8 cellular contexts compared by ENCODE assay signal in genomic region chr14:24113379-24113800, GRCh38. TPM values are rescaled to one million over a fixed set of nuclear protein-coding genes. Genes with fewer than 3 reads are reported as not detected.
DNase-seq lines count a peak whose midpoint lies in the region; TF ChIP-seq lines count a peak whose summit lies in the region.

No MANE protein-coding gene starts in this region.

- peaks cover 14% of the 10 kb centered on the region for H3F3A ChIP-seq in SK-N-SH (replicated peaks; ENCODE audit: insufficient read depth)

- no peaks in the 10 kb centered on the region for H3K9me2 ChIP-seq in SK-N-SH

- H3K27me3 ChIP-seq in SK-N-SH (ENCODE audit: insufficient read depth) (no peaks in the 10 kb centered on the region), rectal smooth muscle tissue (ENCODE audit: control insufficient read depth, insufficient read depth, low read length) (no peaks in the 10 kb centered on the region)

- H3K27ac ChIP-seq in SK-N-SH (ENCODE audit: low read depth in 2 of 2, low read length in 1 of 2) (peak overlapping the region; percentile 97 to 99), rectal smooth muscle tissue (ENCODE audit: low read depth, low read length) (peak overlapping the region; percentile 96)

- H3K36me3 ChIP-seq in SK-N-SH (replicated peaks in 1 of 2; ENCODE audit: control insufficient read depth in 1 of 2, insufficient read depth in 2 of 2, low read length in 1 of 2) (peaks cover 6 to 17% of the 10 kb centered on the region in 2 experiments), rectal smooth muscle tissue (ENCODE audit: control insufficient read depth, insufficient read depth, low read length) (peaks cover 6% of the 10 kb centered on the region)

- H4K20me1 ChIP-seq in SK-N-SH (ENCODE audit: insufficient read depth) = no peaks in the 10 kb centered on the region

- no peak for TF ChIP-seq CTCF in GM12875 (IDR thresholded peaks at IDR 0.05; ENCODE audit: borderline replicate concordance, insufficient read depth, low read depth, low read length)
- TF ChIP-seq CTCF in SK-N-SH (IDR thresholded peaks at IDR 0.05) = no peak
- TF ChIP-seq CTCF in fibroblast of mammary gland (conservative IDR thresholded peaks at IDR 0.05; ENCODE audit: control insufficient read depth, insufficient read depth, low read depth, low read length) = no peak

- no peaks in the 10 kb centered on the region for H3K9me3 ChIP-seq in SK-N-SH

- H2AFZ ChIP-seq in SK-N-SH (ENCODE audit: low read depth) = peak overlapping the region; percentile 74

- no peak for DNase-seq in SK-N-SH
- DNase-seq in fibroblast of mammary gland (ENCODE audit: low read depth) = no peak
- no peak for DNase-seq in D341Med (ENCODE audit: low spot score)
- no peak for DNase-seq in RPMI8226
- DNase-seq in iPS-NIHi7 (ENCODE audit: extremely low spot score) = no peak
- no peak for DNase-seq in SKM-1 treated with dmso at 0.1 percent for 144 hours (lab: John Stamatoyannopoulos, UW; ENCODE audit: unreplicated experiment)

- peak overlapping the region; percentile 91 for H3K9ac ChIP-seq in SK-N-SH
- peak overlapping the region; percentile 77 for H3K9ac ChIP-seq in rectal smooth muscle tissue (ENCODE audit: low read length)

- peaks cover 10 to 17% of the 10 kb centered on the region in 2 experiments for H3K4me1 ChIP-seq in SK-N-SH (ENCODE audit: control insufficient read depth in 1 of 2, insufficient read depth in 2 of 2, low read depth in 1 of 2, low read length in 1 of 2)
- peaks cover 14% of the 10 kb centered on the region for H3K4me1 ChIP-seq in rectal smooth muscle tissue (ENCODE audit: control insufficient read depth, insufficient read depth, low read length)

- peaks cover 6% of the 10 kb centered on the region; the same call in 1 of the 2 replicates for H3K79me2 ChIP-seq in SK-N-SH (ENCODE audit: insufficient read depth)

- CTCF ChIA-PET in SK-N-SH (lab: Yijun Ruan, JAX) = interaction anchor here (0.9 to 3.8 kb wide), 7 partner anchors 20 to 130 kb away, joined by 3 to 25 read pairs (median 7); partner anchors contain the start of genes CARMIL3, IRF9, PCK2 and TINF2

- TF ChIP-seq EP300 in SK-N-SH (IDR thresholded peaks at IDR 0.05; ENCODE audit: borderline replicate concordance in 1 of 2, low read depth in 1 of 2, low read length in 1 of 2) = no peak

- TF ChIP-seq RAD21 in SK-N-SH (IDR thresholded peaks at IDR 0.05; ENCODE audit: low read length) = no peak

- POLR2A ChIA-PET in SK-N-SH (lab: Yijun Ruan, JAX) = interaction anchor here (0.8 to 3.2 kb wide), 12 partner anchors 10 to 158 kb away, joined by 4 to 28 read pairs (median 8); partner anchors contain the start of genes EMC9, IRF9, PCK2 and PSME1

- H3K4me3 ChIP-seq in GM12875 (ENCODE audit: low read depth, low read length) (peak overlapping the region; percentile 56), SK-N-SH (ENCODE audit: low read depth in 2 of 2, low read length in 1 of 2) (peak overlapping the region; percentile 71 to 88), fibroblast of mammary gland (ENCODE audit: control insufficient read depth, low read depth, low read length) (peak overlapping the region; percentile 89), rectal smooth muscle tissue (ENCODE audit: low read length) (peak overlapping the region; percentile 90)

- WGBS in SK-N-SH (ENCODE audit: low lambda C conversion rate) = 32% methylated on average over 14 of the region's 15 CpGs

- peak overlapping the region; percentile 90 for H3K4me2 ChIP-seq in SK-N-SH

TF ChIP-seq in SK-N-SH, 30 proteins besides CTCF, POLR2A, EP300 and RAD21:
- TF ChIP-seq FOXJ3 (CRISPR knock-in tag; IDR thresholded peaks at IDR 0.05) (no peak), GATA2 (CRISPR knock-in tag; IDR thresholded peaks at IDR 0.05) (no peak), MEF2A (IDR thresholded peaks at IDR 0.05; ENCODE audit: borderline replicate concordance, low read depth) (no peak), FOXM1 (IDR thresholded peaks at IDR 0.05; ENCODE audit: low read depth) (no peak), RFX5 (IDR thresholded peaks at IDR 0.05; ENCODE audit: low read length) (no peak), SMC3 (IDR thresholded peaks at IDR 0.05; ENCODE audit: low read depth, low read length) (no peak), JUND (IDR thresholded peaks at IDR 0.05) (no peak), GABPA (IDR thresholded peaks at IDR 0.05; ENCODE audit: low read depth) (no peak), PBX3 (IDR thresholded peaks at IDR 0.05) (no peak), RCOR1 (IDR thresholded peaks at IDR 0.05; ENCODE audit: low read length) (no peak), ELF1 (IDR thresholded peaks at IDR 0.05) (no peak), YY1 (IDR thresholded peaks at IDR 0.05; ENCODE audit: low read depth) (no peak), MAX (IDR thresholded peaks at IDR 0.05; ENCODE audit: low read depth) (no peak)

RNA-seq across cellular contexts. Expression of gene DCAF11, which starts 1.2 kb away (rescaled TPM):
- 34.6 and 36.7 TPM in 2 replicates for polyA plus RNA-seq in SK-N-SH (2012; rRNA removed)
- 22.5 and 30.9 TPM in 2 replicates for polyA plus RNA-seq in SK-N-SH (2012; cell fraction: cytosol; rRNA removed)
- polyA plus RNA-seq in SK-N-SH (2012; cell fraction: nucleus; rRNA removed) = 37.1 and 43.1 TPM in 2 replicates

RNA-seq across cellular contexts. Expression of gene NRL, which starts 1.4 kb away (rescaled TPM):
- polyA plus RNA-seq in SK-N-SH (2012; rRNA removed) = 0.76 and 0.88 TPM in 2 replicates
- polyA plus RNA-seq in SK-N-SH (2012; cell fraction: cytosol; rRNA removed) = 0.32 and 0.77 TPM in 2 replicates
- polyA plus RNA-seq in SK-N-SH (2012; cell fraction: nucleus; rRNA removed) = 0.37 and 0.59 TPM in 2 replicates

RNA-seq across cellular contexts. Expression of gene FITM1, which starts 17.1 kb away (rescaled TPM):
- 0.12 TPM in 1 of 2 replicates, not detected in the other for polyA plus RNA-seq in SK-N-SH (2012; rRNA removed)
- polyA plus RNA-seq in SK-N-SH (2012; cell fraction: cytosol; rRNA removed) = 0.05 and 0.08 TPM in 2 replicates
- polyA plus RNA-seq in SK-N-SH (2012; cell fraction: nucleus; rRNA removed) = 1.1 and 1.3 TPM in 2 replicates

RNA-seq across cellular contexts. Expression of gene PCK2, which starts 19.3 kb away (rescaled TPM):
- 16.2 and 16.6 TPM in 2 replicates for polyA plus RNA-seq in SK-N-SH (2012; rRNA removed)
- 6.7 and 10.9 TPM in 2 replicates for polyA plus RNA-seq in SK-N-SH (2012; cell fraction: cytosol; rRNA removed)
- polyA plus RNA-seq in SK-N-SH (2012; cell fraction: nucleus; rRNA removed) = 21.2 and 23.0 TPM in 2 replicates

RNA-seq across cellular contexts. Expression of gene PSME1, which starts 22.6 kb away (rescaled TPM):
- polyA plus RNA-seq in SK-N-SH (2012; rRNA removed) = 154 and 287 TPM in 2 replicates
- 313 and 331 TPM in 2 replicates for polyA plus RNA-seq in SK-N-SH (2012; cell fraction: cytosol; rRNA removed)
- polyA plus RNA-seq in SK-N-SH (2012; cell fraction: nucleus; rRNA removed) = 220 and 228 TPM in 2 replicates
